In the genomic region with DNA sequence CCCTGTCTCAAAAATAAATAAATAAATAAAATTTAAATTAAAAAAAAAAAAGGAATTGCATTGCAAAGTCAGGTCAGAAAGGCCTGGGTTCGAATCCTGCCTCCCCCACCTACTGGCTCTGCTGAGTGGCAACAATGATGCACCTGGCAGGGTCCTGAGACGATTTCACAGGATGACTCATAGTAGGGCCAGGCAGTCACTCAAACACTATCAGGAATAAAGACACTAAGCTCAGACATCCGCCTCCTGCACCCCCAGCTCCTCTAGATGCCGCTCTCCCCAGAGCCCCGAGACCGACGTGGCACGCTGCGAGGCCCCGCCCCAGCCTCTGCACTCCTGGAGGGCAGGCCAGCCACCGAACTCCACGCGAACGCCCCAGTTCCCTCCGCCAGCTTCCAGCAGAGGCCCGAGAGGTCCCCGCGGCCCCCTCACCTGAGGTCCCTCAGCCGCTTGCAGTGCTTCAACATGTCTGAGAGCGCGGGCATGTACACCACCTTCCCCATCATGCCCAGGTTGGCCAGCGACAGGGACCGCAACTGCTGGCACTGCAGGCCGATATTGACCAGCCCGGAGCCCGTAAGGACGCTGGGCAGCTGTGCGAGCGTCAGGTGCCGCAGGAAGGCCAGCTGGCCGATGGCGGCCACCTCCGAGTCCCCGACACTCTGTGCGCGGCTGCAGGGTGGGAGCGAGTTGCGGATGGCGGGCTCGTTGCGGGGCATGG, we compare ENCODE assay signal across 19 cellular contexts.
"Had no signal": no experiment of that assay in that cellular context is flagged by ENCODE, and none has a peak within 500 bp of the region (broad histone marks: within the 10 kb centered on the region; RNA-seq: fewer than 3 reads in every experiment).

No MANE protein-coding gene starts in this region.

- H3K27me3 ChIP-seq: body of pancreas, neutrophil had no signal

- H3K27me3 Mint-ChIP-seq: activated B cell treated with CpG ODN at 0.5 μM for 24 hours, naive B cell, type B pancreatic cell had no signal

- H3K9me3 ChIP-seq: body of pancreas, lower lobe of right lung, neutrophil, prostate gland had no signal

- DNase-seq: activated B cell treated with CpG ODN at 0.5 μM for 24 hours; activated CD4-positive, alpha-beta T cell treated with anti-CD3 and anti-CD28 coated beads, Interleukin-2, amount 50 U/mL, for 1 hour; activated naive CD4-positive, alpha-beta T cell treated with anti-CD3 and anti-CD28 coated beads, Interleukin-2, amount 50 U/mL, for 16 hours; activated T-cell treated with anti-CD3 and anti-CD28 coated beads for 4 hours; body of pancreas; hypothalamus; left cardiac atrium; lower lobe of right lung; midbrain; naive B cell; stimulated activated CD4-positive, alpha-beta T cell treated with anti-CD3 and anti-CD28 coated beads, Interleukin-2, amount 100 ng/mL, for 24 hours; stimulated activated naive CD4-positive, alpha-beta T cell; T-helper 2 cell had no signal

- ATAC-seq: body of pancreas, left cardiac atrium, lower lobe of right lung, sciatic nerve had no signal

- H3K9me3 Mint-ChIP-seq: activated B cell treated with CpG ODN at 0.5 μM for 24 hours; activated T-helper 2 cell treated with anti-CD3 and anti-CD28 coated beads, Interferon-gamma antibody, Interleukin-2, Interleukin-4, amounts not matched to agents 10 μg/mL and 5 μg/mL and 100 μg/mL, durations not matched to agents 14 hours and 24 hours and 36 hours; naive B cell; type B pancreatic cell had no signal

- H3K27ac ChIP-seq: body of pancreas, lower lobe of right lung, neutrophil, prostate gland had no signal

- H3K4me3 Mint-ChIP-seq: activated B cell treated with CpG ODN at 0.5 μM for 24 hours, naive B cell, type B pancreatic cell had no signal

- H3K4me3 ChIP-seq: body of pancreas, lower lobe of right lung, prostate gland had no signal

- H3K27ac Mint-ChIP-seq: activated B cell treated with CpG ODN at 0.5 μM for 24 hours; activated T-helper 2 cell treated with anti-CD3 and anti-CD28 coated beads, Interferon-gamma antibody, Interleukin-2, Interleukin-4, amounts not matched to agents 10 μg/mL and 5 μg/mL and 100 μg/mL, durations not matched to agents 14 hours and 24 hours and 36 hours; type B pancreatic cell had no signal

- FAIRE-seq: TTC549 had no signal

- H3K36me3 Mint-ChIP-seq: naive B cell had no signal
